ENCODE assay signal across 10 cellular contexts in the genomic region with DNA sequence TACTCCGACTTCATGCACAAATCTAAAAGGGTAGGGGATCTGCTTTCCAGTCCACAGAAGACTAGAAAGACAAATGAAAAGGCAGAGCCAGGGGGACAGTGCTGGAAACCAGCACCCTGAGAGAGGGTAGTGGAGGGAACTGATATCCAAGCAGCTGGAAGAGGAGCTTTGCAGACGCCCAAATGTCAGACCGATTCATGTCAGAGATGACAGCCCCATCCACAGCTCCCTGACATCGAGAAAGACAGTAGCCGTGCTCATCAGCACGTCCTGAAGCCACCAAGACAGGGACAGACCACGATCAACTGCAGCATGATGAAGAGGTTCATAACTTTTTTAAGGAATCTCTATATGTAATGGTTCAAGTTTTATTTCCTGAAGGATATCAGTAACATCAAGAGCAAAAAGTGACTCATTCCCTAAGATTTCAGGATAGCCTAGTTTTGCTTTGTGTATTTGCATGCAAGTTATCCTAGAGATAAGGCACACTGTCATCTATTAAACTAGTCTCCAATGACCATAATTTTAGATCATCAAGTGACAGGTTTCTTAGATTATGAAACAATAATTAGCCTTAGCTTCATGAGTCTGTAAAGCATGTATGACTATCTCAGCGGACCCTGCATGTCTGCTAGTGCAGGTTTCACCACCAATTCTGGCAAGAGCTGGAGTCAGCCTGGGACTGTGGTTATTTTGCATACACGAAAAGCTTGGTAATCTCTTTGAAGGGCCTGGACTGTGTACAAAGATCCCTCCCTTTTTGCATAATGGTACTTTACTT. TPM values are rescaled to one million over a fixed set of nuclear protein-coding genes. Genes with fewer than 3 reads are reported as not detected.
DNase-seq lines count a peak whose midpoint lies in the region; ATAC-seq, FAIRE-seq and TF ChIP-seq lines count a peak whose summit lies in the region.
"Had no signal": no experiment of that assay in that cellular context is flagged by ENCODE, and none has a peak within 500 bp of the region (broad histone marks: within the 10 kb centered on the region; RNA-seq: fewer than 3 reads in every experiment).

No MANE protein-coding gene starts in this region.

- H3K36me3 ChIP-seq in Caco-2 (ENCODE audit: control insufficient read depth, insufficient read depth, low read length), result no peaks in the 10 kb centered on the region
- H3K36me3 ChIP-seq in MG63, result no peaks in the 10 kb centered on the region
- H3K36me3 ChIP-seq: WERI-Rb-1 had no signal

- intact Hi-C loops in Caco-2 (cut with micrococcal nuclease; ENCODE audit: unreplicated experiment), result no loop called here

- ATAC-seq in GM21576 (IDR thresholded peaks at IDR 0.05; ENCODE audit: unreplicated experiment) (no peak), HG03045 (IDR thresholded peaks at IDR 0.05; ENCODE audit: unreplicated experiment) (no peak)

- H3K4me3 Mint-ChIP-seq in Caco-2 (ENCODE audit: unreplicated experiment), result peak overlapping the region; percentile 40
- H3K4me3 Mint-ChIP-seq in mesothelial cell of epicardium, result no peak overlapping the region
- no peak overlapping the region for H3K4me3 Mint-ChIP-seq in immature natural killer cell

- peaks cover 20% of the 10 kb centered on the region for H3K4me1 Mint-ChIP-seq in Caco-2 (ENCODE audit: low read depth, unreplicated experiment)
- H3K4me1 Mint-ChIP-seq in mesothelial cell of epicardium, result peaks cover 18% of the 10 kb centered on the region
- H3K4me1 Mint-ChIP-seq in immature natural killer cell, result peaks cover 0 to 8% of the 10 kb centered on the region in 2 donors

- no TSS peak for BruUV-seq in Caco-2 (replicated peaks; lab: Mats Ljungman, UMichigan)

- CTCF ChIA-PET in Caco-2 (lab: Charles Lee), result no interaction called here

- H3K27ac Mint-ChIP-seq in Caco-2 (ENCODE audit: unreplicated experiment) (peak overlapping the region; percentile 43), mesothelial cell of epicardium (peak overlapping the region; percentile 30), immature natural killer cell (peak overlapping the region in 1 of 6 donors; percentile 73)

- FAIRE-seq in D721Med (lab: Jason Lieb, UNC), result no peak

- DNase-seq in Caco-2, result no peak
- DNase-seq in MG63, result peak; percentile 79
- DNase-seq in amniotic epithelial cell (ENCODE audit: low read depth), result peak; percentile 97
- DNase-seq in mesothelial cell of epicardium (ENCODE audit: low spot score in 2 of 2, unreplicated experiment in 2 of 2), result no peak
- DNase-seq in D721Med (ENCODE audit: insufficient read length, low spot score), result no peak
- no peak for DNase-seq in immature natural killer cell
- DNase-seq: NCI-H2227 treated with DMSO at 0.1 percent for 48 hours, WERI-Rb-1 had no signal

- H3K4me3 ChIP-seq in Caco-2 (ENCODE audit: low read depth, low read length), result no peak overlapping the region
- H3K4me3 ChIP-seq in MG63, result no peak overlapping the region

- H3K27me3 Mint-ChIP-seq in Caco-2 (ENCODE audit: insufficient read depth, unreplicated experiment), result no peaks in the 10 kb centered on the region
- H3K27me3 Mint-ChIP-seq in mesothelial cell of epicardium (ENCODE audit: low read depth), result peaks cover 4% of the 10 kb centered on the region
- H3K27me3 Mint-ChIP-seq in immature natural killer cell (ENCODE audit: low read depth in 3 of 3), result peaks cover 0 to 2% (median 0%) of the 10 kb centered on the region in 3 donors

- H3K27me3 ChIP-seq in Caco-2 (replicated peaks; ENCODE audit: control insufficient read depth, insufficient read depth, low read length) (no peaks in the 10 kb centered on the region), MG63 (no peaks in the 10 kb centered on the region)

- H3K9me3 ChIP-seq in Caco-2, result no peaks in the 10 kb centered on the region
- no peaks in the 10 kb centered on the region for H3K9me3 ChIP-seq in MG63

- H3K36me3 Mint-ChIP-seq in Caco-2 (ENCODE audit: insufficient read depth, unreplicated experiment) (no peaks in the 10 kb centered on the region), mesothelial cell of epicardium (no peaks in the 10 kb centered on the region), immature natural killer cell (no peaks in the 10 kb centered on the region)

- TF ChIP-seq CTCF in Caco-2 (IDR thresholded peaks at IDR 0.05; ENCODE audit: insufficient read depth in 1 of 2, low read depth in 1 of 2, low read length in 1 of 2, severe bottlenecking in 1 of 2, unreplicated experiment in 1 of 2), result no peak
- TF ChIP-seq CTCF in mesothelial cell of epicardium (IDR thresholded peaks at IDR 0.05; ENCODE audit: unreplicated experiment), result no peak
- TF ChIP-seq CTCF in D721Med (IDR thresholded peaks at IDR 0.05; ENCODE audit: insufficient read depth, missing control alignments), result no peak

- peaks cover 23% of the 10 kb centered on the region for H3K4me1 ChIP-seq in Caco-2

- POLR2A ChIA-PET in Caco-2 (lab: Charles Lee), result no interaction called here

- H3K9me3 Mint-ChIP-seq in Caco-2 (ENCODE audit: unreplicated experiment), result no peaks in the 10 kb centered on the region
- no peaks in the 10 kb centered on the region for H3K9me3 Mint-ChIP-seq in mesothelial cell of epicardium
- no peaks in the 10 kb centered on the region for H3K9me3 Mint-ChIP-seq in immature natural killer cell

RNA-seq across cellular contexts. Expression of gene PRDM1, which starts 43.0 kb away (rescaled TPM):
- 10.4 and 11.4 TPM in 2 replicates for total RNA-seq in Caco-2 (2022)
- not detected in 2 replicates for total RNA-seq in MG63 (2014; rRNA removed; shearing (Covaris generic); ENCODE audit: low replicate concordance)
- total RNA-seq in mesothelial cell of epicardium, result 1.5 to 2.3 TPM (median 1.9 TPM) in 3 replicates
- 10 to 100 TPM; 25.3 to 77.0 (median 33.0) TPM for polyA plus RNA-seq in immature natural killer cell

Comparison
In these comparisons a context has a peak if more than half of its experiments do, and no peak if none do; other contexts are left out.
1. DNase-seq: peak in MG63 (single experiment) and amniotic epithelial cell (single experiment); none in Caco-2 (0 of 2), mesothelial cell of epicardium (0 of 2), D721Med (single experiment) and immature natural killer cell (0 of 3).